Comparison of ENCODE assay signal across 12 cellular contexts in genomic region chr10:60096761-60097513, GRCh38.
A peak's percentile ranks its signal among the peaks of the same experiment; 100 is the strongest.
DNase-seq lines count a peak whose midpoint lies in the region; ATAC-seq and TF ChIP-seq lines count a peak whose summit lies in the region.
"Had no signal": no experiment of that assay in that cellular context is flagged by ENCODE, and none has a peak within 500 bp of the region (broad histone marks: within the 10 kb centered on the region; RNA-seq: fewer than 3 reads in every experiment).

No MANE protein-coding gene starts in this region.

- peak overlapping the region; percentile 21 for H3K27ac Mint-ChIP-seq in progenitor cell of endocrine pancreas
- H3K27ac Mint-ChIP-seq: activated naive CD8-positive, alpha-beta T cell treated with anti-CD3 and anti-CD28 coated beads, Interleukin-2, amount 10 ng/mL, durations not matched to agents 7 days and 5 days had no signal

- H3K36me3 Mint-ChIP-seq in progenitor cell of endocrine pancreas (ENCODE audit: insufficient read depth): peaks cover under 1% of the 10 kb centered on the region
- H3K36me3 Mint-ChIP-seq: activated naive CD8-positive, alpha-beta T cell treated with anti-CD3 and anti-CD28 coated beads, Interleukin-2, amount 10 ng/mL, durations not matched to agents 7 days and 5 days had no signal

- no peak overlapping the region for H3K4me3 Mint-ChIP-seq in progenitor cell of endocrine pancreas (ENCODE audit: low read depth)
- H3K4me3 Mint-ChIP-seq: activated naive CD8-positive, alpha-beta T cell treated with anti-CD3 and anti-CD28 coated beads, Interleukin-2, amount 10 ng/mL, durations not matched to agents 7 days and 5 days had no signal

- no peaks in the 10 kb centered on the region for H3K27me3 Mint-ChIP-seq in progenitor cell of endocrine pancreas

- no peaks in the 10 kb centered on the region for H3K9me3 Mint-ChIP-seq in progenitor cell of endocrine pancreas (ENCODE audit: low read depth)
- H3K9me3 Mint-ChIP-seq: activated naive CD8-positive, alpha-beta T cell treated with anti-CD3 and anti-CD28 coated beads, Interleukin-2, amount 10 ng/mL, durations not matched to agents 7 days and 5 days had no signal

- ATAC-seq in GM19351 (IDR thresholded peaks at IDR 0.05; ENCODE audit: unreplicated experiment) (peak; percentile 79), HG02610 (IDR thresholded peaks at IDR 0.05; ENCODE audit: unreplicated experiment) (peak; percentile 87), HG03432 (IDR thresholded peaks at IDR 0.05; ENCODE audit: unreplicated experiment) (peak; percentile 83)

- no peak for DNase-seq in progenitor cell of endocrine pancreas (ENCODE audit: low spot score, unreplicated experiment)
- no peak for DNase-seq in DMS53 (lab: John Stamatoyannopoulos, UW)
- DNase-seq in caudate nucleus (lab: John Stamatoyannopoulos, UW): no peak
- DNase-seq in hippocampal formation (lab: John Stamatoyannopoulos, UW): no peak
- DNase-seq: activated naive CD8-positive, alpha-beta T cell treated with anti-CD3 and anti-CD28 coated beads, Interleukin-2, amount 10 ng/mL, durations not matched to agents 7 days and 5 days; DMS153; NCI-H345 had no signal

- no peak for TF ChIP-seq CTCF in progenitor cell of endocrine pancreas (IDR thresholded peaks at IDR 0.05; ENCODE audit: unreplicated experiment)

- H3K4me1 Mint-ChIP-seq in progenitor cell of endocrine pancreas (ENCODE audit: low read depth): peaks cover 25% of the 10 kb centered on the region
- H3K4me1 Mint-ChIP-seq: activated naive CD8-positive, alpha-beta T cell treated with anti-CD3 and anti-CD28 coated beads, Interleukin-2, amount 10 ng/mL, durations not matched to agents 7 days and 5 days had no signal

- no peak overlapping the region for H3K27ac ChIP-seq in caudate nucleus (ENCODE audit: low read depth, low read length)
- H3K27ac ChIP-seq: SK-N-MC, skin epidermis had no signal
